In the genomic region with DNA sequence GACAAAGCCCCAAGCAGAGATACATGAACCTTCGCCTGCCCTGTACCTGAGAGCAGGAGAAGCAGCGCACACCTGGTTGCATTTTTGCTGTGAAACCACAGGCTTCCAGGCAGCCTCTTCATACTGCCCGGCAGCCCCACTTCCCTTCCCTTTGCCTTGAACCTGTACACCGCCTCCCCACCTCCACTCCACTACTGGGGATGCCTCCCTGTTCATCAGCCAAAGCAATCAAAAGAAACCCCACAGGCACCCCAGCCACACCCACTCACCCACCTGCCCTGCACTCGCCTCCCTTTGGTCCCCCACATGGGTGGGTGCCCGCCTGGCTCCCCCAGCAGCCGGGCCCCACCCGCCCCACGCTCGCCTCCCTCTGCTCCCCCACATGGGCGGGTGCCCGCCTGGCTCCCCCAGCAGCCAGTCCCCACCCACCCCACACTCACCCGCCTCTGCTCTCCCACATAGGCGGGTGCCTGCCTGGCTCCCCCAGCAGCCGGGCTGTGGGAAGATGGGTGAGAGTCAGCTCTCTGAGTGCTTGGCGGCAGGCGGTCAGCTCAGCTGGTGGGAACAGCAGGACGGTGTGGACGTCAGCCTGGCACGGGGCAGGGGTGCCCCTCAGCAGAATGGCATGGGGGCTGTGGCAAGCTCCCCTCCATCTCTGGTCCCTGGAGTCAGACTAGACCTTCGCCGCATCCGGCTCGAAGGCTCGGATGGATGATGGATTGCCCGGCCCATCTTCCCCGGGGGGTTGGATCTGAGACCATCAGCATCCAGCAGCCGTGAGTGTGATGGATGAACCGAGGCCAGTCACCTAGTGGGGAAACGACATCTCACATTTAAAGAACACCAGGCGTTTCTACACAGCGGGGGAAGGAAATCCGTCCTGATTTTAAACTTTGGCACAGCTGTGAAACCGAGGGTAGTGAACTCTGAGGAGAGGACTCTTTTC, we compare ENCODE assay signal across 19 cellular contexts.
DNase-seq lines count a peak whose midpoint lies in the region; ATAC-seq and TF ChIP-seq lines count a peak whose summit lies in the region.
"Had no signal": no experiment of that assay in that cellular context is flagged by ENCODE, and none has a peak within 500 bp of the region (broad histone marks: within the 10 kb centered on the region; RNA-seq: fewer than 3 reads in every experiment).

No MANE protein-coding gene starts in this region.

- H3K79me1 ChIP-seq in IMR-90 (ENCODE audit: low read depth in 1 of 2, low read length in 2 of 2) = 0 out of 4 replicates have a peak, but pooled peaks cover 0 to 4% of the 10 kb centered on the region in 2 experiments

- H2AFZ ChIP-seq in IMR-90 (replicated peaks; ENCODE audit: low read length, poor library complexity) (peak overlapping the region; percentile 43), osteoblast (ENCODE audit: low read length) (no peak overlapping the region)

- H2AK5ac ChIP-seq in IMR-90 (ENCODE audit: low read depth, low read length) = no peak overlapping the region

- no peak overlapping the region for H4K8ac ChIP-seq in IMR-90 (ENCODE audit: low read depth in 2 of 2, low read length in 2 of 2)

- no peaks in the 10 kb centered on the region for H3K79me2 ChIP-seq in osteoblast (ENCODE audit: insufficient read depth, low read length)

- CTCF ChIA-PET in IMR-90 (lab: Yijun Ruan, JAX) = no interaction called here

- H3K27me3 ChIP-seq in IMR-90 (ENCODE audit: control insufficient read depth, insufficient read depth, low read length) (no peaks in the 10 kb centered on the region; the same call in 1 of the 2 replicates), endodermal cell (ENCODE audit: control insufficient read depth, insufficient read depth, low read length, poor library complexity, severe bottlenecking) (no peaks in the 10 kb centered on the region), osteoblast (ENCODE audit: insufficient read depth, low read length) (peaks cover 32% of the 10 kb centered on the region)
- H3K27me3 ChIP-seq: BLaER1 had no signal

- H3K36me3 Mint-ChIP-seq in endodermal cell (ENCODE audit: low read depth) = peaks cover 11% of the 10 kb centered on the region

- dilution Hi-C loops in IMR-90 (cut with HindIII; ENCODE audit: low sequenced_read_pairs, unreplicated experiment) = no loop called here

- no peak overlapping the region for H2BK20ac ChIP-seq in IMR-90 (ENCODE audit: low read depth, low read length)

- no peak overlapping the region for H3K4ac ChIP-seq in IMR-90 (ENCODE audit: low read depth, low read length)

- BruUV-seq in IMR-90 (replicated peaks; lab: Mats Ljungman, UMichigan) = no TSS peak

- no peak overlapping the region for H3K14ac ChIP-seq in IMR-90 (replicated peaks; ENCODE audit: low read depth, low read length)

- no peak overlapping the region for H3K4me3 Mint-ChIP-seq in endodermal cell
- H3K4me3 Mint-ChIP-seq: CD8-positive, alpha-beta memory T cell had no signal

- H4K91ac ChIP-seq in IMR-90 (ENCODE audit: insufficient read depth, low read depth, low read length) = no peak overlapping the region

- peak overlapping the region; percentile 81 for H2AK9ac ChIP-seq in IMR-90 (replicated peaks; ENCODE audit: low read depth, low read length, poor library complexity)

- intact Hi-C loops in IMR-90 (cut with micrococcal nuclease) = no loop called here

- no peaks in the 10 kb centered on the region for H3K9me3 ChIP-seq in IMR-90 (ENCODE audit: control insufficient read depth, insufficient read depth, low read length)
- H3K9me3 ChIP-seq in endodermal cell (ENCODE audit: control insufficient read depth, low read length) = no peaks in the 10 kb centered on the region
- H3K9me3 ChIP-seq in osteoblast (ENCODE audit: low read depth, low read length) = no peaks in the 10 kb centered on the region
- H3K9me3 ChIP-seq: BLaER1 had no signal

- no peak overlapping the region for H2BK5ac ChIP-seq in IMR-90 (ENCODE audit: low read depth, low read length, poor library complexity, severe bottlenecking)

- no peak overlapping the region for H2BK120ac ChIP-seq in IMR-90 (ENCODE audit: low read depth, low read length)

- TF ChIP-seq CTCF in GM20000 (IDR thresholded peaks at IDR 0.05; ENCODE audit: extremely low read depth, missing control alignments) (no peak), IMR-90 (conservative IDR thresholded peaks at IDR 0.05; ENCODE audit: low read depth, low read length) (no peak), endodermal cell (conservative IDR thresholded peaks at IDR 0.05) (no peak), osteoblast (IDR thresholded peaks at IDR 0.05; ENCODE audit: extremely low read depth, low read depth, low read length) (no peak)

- H3K36me3 ChIP-seq in IMR-90 (ENCODE audit: control insufficient read depth, insufficient read depth, low read length) (no peaks in the 10 kb centered on the region), endodermal cell (ENCODE audit: control insufficient read depth, insufficient read depth, low read length) (no peaks in the 10 kb centered on the region), osteoblast (ENCODE audit: insufficient read depth, low read length) (no peaks in the 10 kb centered on the region)

- no peak overlapping the region for H3K9ac ChIP-seq in IMR-90 (ENCODE audit: low read depth, low read length)
- no peak overlapping the region for H3K9ac ChIP-seq in endodermal cell (ENCODE audit: extremely low read depth, low read length, poor library complexity, severe bottlenecking)
- H3K9ac ChIP-seq: BLaER1 had no signal

- no peak for TF ChIP-seq RAD21 in IMR-90 (IDR thresholded peaks at IDR 0.05; ENCODE audit: low read length)

- in situ Hi-C loops in IMR-90 (cut with MboI; ENCODE audit: low sequenced_read_pairs) = no loop called here

- no peak for TF ChIP-seq POLR2A in IMR-90 (IDR thresholded peaks at IDR 0.05; ENCODE audit: low read depth, low read length)

- no peaks in the 10 kb centered on the region for H3K4me1 Mint-ChIP-seq in endodermal cell
- H3K4me1 Mint-ChIP-seq: CD8-positive, alpha-beta memory T cell had no signal

- H2BK15ac ChIP-seq in IMR-90 (ENCODE audit: low read depth, low read length) = no peak overlapping the region

- H3K9me3 Mint-ChIP-seq in endodermal cell = no peaks in the 10 kb centered on the region
- H3K9me3 Mint-ChIP-seq: CD8-positive, alpha-beta memory T cell had no signal

- POLR2A ChIA-PET in IMR-90 (lab: Charles Lee; ENCODE audit: unreplicated experiment) = no interaction called here

- ATAC-seq in IMR-90 (ENCODE audit: low read depth) = no peak
- ATAC-seq: SK-N-SH treated with all-trans-retinoic acid at 6 μM for 48 hours had no signal

- H3K4me2 ChIP-seq in IMR-90 (ENCODE audit: low read depth, low read length) (no peak overlapping the region), osteoblast (ENCODE audit: insufficient read depth, low read length) (no peak overlapping the region)
- H3K4me2 ChIP-seq: BLaER1 had no signal

- no peak overlapping the region for H3K18ac ChIP-seq in IMR-90 (ENCODE audit: low read depth, low read length)

- H4K20me1 ChIP-seq in IMR-90 (ENCODE audit: insufficient read depth, low read length) (no peaks in the 10 kb centered on the region), osteoblast (ENCODE audit: insufficient read depth, low read length) (no peaks in the 10 kb centered on the region)
- H4K20me1 ChIP-seq: BLaER1 had no signal

- 77% methylated on average over 16 of the region's 34 CpGs; no CpG with 5 or more reads in 1 of the 2 experiments for WGBS in IMR-90 (ENCODE audit: extremely low coverage in 2 of 2, insufficient read length in 1 of 2), 2 experiments
- 91 to 95% methylated on average over 18 to 26 of the region's 34 CpGs for WGBS in endodermal cell (ENCODE audit: insufficient coverage in 1 of 2, insufficient read length in 1 of 2), 2 experiments

- H3K27me3 Mint-ChIP-seq in endodermal cell (ENCODE audit: insufficient read depth) = no peaks in the 10 kb centered on the region

- peak overlapping the region; percentile 48 for H3K27ac Mint-ChIP-seq in endodermal cell
- H3K27ac Mint-ChIP-seq: CD8-positive, alpha-beta memory T cell had no signal

- H3K4me1 ChIP-seq in IMR-90 (ENCODE audit: control insufficient read depth, insufficient read depth, low read length) (peaks cover 7% of the 10 kb centered on the region; the same call in 1 of the 2 replicates), endodermal cell (ENCODE audit: control insufficient read depth, insufficient read depth, low read length) (no peaks in the 10 kb centered on the region), osteoblast (ENCODE audit: insufficient read depth, low read length) (peaks cover 5% of the 10 kb centered on the region)

- no peak overlapping the region for H3K56ac ChIP-seq in IMR-90 (ENCODE audit: extremely low read depth, insufficient read depth, low read length)

- no peak overlapping the region for H4K5ac ChIP-seq in IMR-90 (ENCODE audit: low read depth, low read length)

- peaks cover 3% of the 10 kb centered on the region; the same call in 1 of the 2 replicates for H3K9me1 ChIP-seq in IMR-90 (ENCODE audit: insufficient read depth, low read length)

- H3K27ac ChIP-seq in IMR-90 (ENCODE audit: insufficient read depth, low read length) = no peak overlapping the region
- H3K27ac ChIP-seq in endodermal cell (ENCODE audit: low read depth, low read length) = no peak overlapping the region
- no peak overlapping the region for H3K27ac ChIP-seq in osteoblast (ENCODE audit: low read depth, low read length)
- H3K27ac ChIP-seq: BLaER1, HL-60, RWPE1 had no signal

- DNase-seq in GM20000 (ENCODE audit: low spot score) (peak; percentile 28), IMR-90 (no peak), endodermal cell (no peak), osteoblast (ENCODE audit: insufficient read length, low spot score, missing footprints) (peak; percentile 60), 8988T (no peak), SHP77 (lab: John Stamatoyannopoulos, UW) (no peak), SHP77 treated with DMSO at 0.1 percent for 48 hours (lab: John Stamatoyannopoulos, UW) (no peak)
- DNase-seq in stimulated activated CD8-positive, alpha-beta memory T cell treated with anti-CD3 and anti-CD28 coated beads, Interleukin-4, amount 100 ng/mL, for 48 hours = no peak
- DNase-seq: HCEC 1CT, KBM-7, NCI-H1048, NCI-H146, NCI-H2107, NCI-H345 had no signal

- H3K23ac ChIP-seq in IMR-90 (ENCODE audit: low read depth, low read length) = no peak overlapping the region

- H3K4me3 ChIP-seq in IMR-90 (ENCODE audit: insufficient read depth, low read depth, low read length) = no peak overlapping the region
- no peak overlapping the region for H3K4me3 ChIP-seq in endodermal cell (ENCODE audit: low read length)
- H3K4me3 ChIP-seq in osteoblast (ENCODE audit: insufficient read depth, low read length) = no peak overlapping the region
- H3K4me3 ChIP-seq: BLaER1 had no signal

TF ChIP-seq in IMR-90, 13 proteins besides CTCF, POLR2A, EP300 and RAD21 (continues in another document):
- no peak for TF ChIP-seq CHD1 (IDR thresholded peaks at IDR 0.05; ENCODE audit: low read depth, low read length)
- TF ChIP-seq MAZ (IDR thresholded peaks at IDR 0.05; ENCODE audit: borderline replicate concordance, low read depth, low read length) = no peak
- no peak for TF ChIP-seq CEBPB (IDR thresholded peaks at IDR 0.05; ENCODE audit: low read depth, low read length)
- no peak for TF ChIP-seq NFE2L2 (IDR thresholded peaks at IDR 0.05; ENCODE audit: low read depth, low read length)

Comparison
In these comparisons a context has a peak if more than half of its experiments do, and no peak if none do; other contexts are left out.
1. DNase-seq: peak in GM20000 (single experiment) and osteoblast (single experiment); none in IMR-90 (single experiment), endodermal cell (single experiment), stimulated activated CD8-positive, alpha-beta memory T cell treated with anti-CD3 and anti-CD28 coated beads, Interleukin-4, amount 100 ng/mL, for 48 hours (single experiment), 8988T (single experiment), SHP77 (0 of 2) and SHP77 treated with DMSO at 0.1 percent for 48 hours (single experiment).